Comparison of ENCODE assay signal across 1 cellular context in genomic region chr1:150629115-150629928, GRCh38.
A peak's percentile ranks its signal among the peaks of the same experiment; 100 is the strongest.
TF ChIP-seq lines count a peak whose summit lies in the region.

A gene with protein sequence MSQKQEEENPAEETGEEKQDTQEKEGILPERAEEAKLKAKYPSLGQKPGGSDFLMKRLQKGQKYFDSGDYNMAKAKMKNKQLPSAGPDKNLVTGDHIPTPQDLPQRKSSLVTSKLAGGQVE (minus strand): TSS chr1:150629612. CDS start chr1:150629470, 142 bp downstream.

TF ChIP-seq in HepG2, 621 proteins besides CTCF, POLR2A, EP300 and RAD21 (continued from another document and continues in another):
- TF ChIP-seq, protein P1, sequence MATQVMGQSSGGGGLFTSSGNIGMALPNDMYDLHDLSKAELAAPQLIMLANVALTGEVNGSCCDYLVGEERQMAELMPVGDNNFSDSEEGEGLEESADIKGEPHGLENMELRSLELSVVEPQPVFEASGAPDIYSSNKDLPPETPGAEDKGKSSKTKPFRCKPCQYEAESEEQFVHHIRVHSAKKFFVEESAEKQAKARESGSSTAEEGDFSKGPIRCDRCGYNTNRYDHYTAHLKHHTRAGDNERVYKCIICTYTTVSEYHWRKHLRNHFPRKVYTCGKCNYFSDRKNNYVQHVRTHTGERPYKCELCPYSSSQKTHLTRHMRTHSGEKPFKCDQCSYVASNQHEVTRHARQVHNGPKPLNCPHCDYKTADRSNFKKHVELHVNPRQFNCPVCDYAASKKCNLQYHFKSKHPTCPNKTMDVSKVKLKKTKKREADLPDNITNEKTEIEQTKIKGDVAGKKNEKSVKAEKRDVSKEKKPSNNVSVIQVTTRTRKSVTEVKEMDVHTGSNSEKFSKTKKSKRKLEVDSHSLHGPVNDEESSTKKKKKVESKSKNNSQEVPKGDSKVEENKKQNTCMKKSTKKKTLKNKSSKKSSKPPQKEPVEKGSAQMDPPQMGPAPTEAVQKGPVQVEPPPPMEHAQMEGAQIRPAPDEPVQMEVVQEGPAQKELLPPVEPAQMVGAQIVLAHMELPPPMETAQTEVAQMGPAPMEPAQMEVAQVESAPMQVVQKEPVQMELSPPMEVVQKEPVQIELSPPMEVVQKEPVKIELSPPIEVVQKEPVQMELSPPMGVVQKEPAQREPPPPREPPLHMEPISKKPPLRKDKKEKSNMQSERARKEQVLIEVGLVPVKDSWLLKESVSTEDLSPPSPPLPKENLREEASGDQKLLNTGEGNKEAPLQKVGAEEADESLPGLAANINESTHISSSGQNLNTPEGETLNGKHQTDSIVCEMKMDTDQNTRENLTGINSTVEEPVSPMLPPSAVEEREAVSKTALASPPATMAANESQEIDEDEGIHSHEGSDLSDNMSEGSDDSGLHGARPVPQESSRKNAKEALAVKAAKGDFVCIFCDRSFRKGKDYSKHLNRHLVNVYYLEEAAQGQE (IDR thresholded peaks at IDR 0.05; ENCODE audit: borderline replicate concordance in 1 of 2, low read depth in 1 of 2, low read length in 2 of 2), result peak in 1 of 2 experiments; percentile 16; a peak in 1 of 4 replicates
- peak; percentile 58; the same call in 1 of the 2 replicates for TF ChIP-seq AHR (CRISPR knock-in tag; IDR thresholded peaks at IDR 0.05)
- TF ChIP-seq ZSCAN25 (CRISPR knock-in tag; IDR thresholded peaks at IDR 0.05), result peak; percentile 86
- TF ChIP-seq HNRNPUL1 (IDR thresholded peaks at IDR 0.05; ENCODE audit: low read depth, low read length), result no peak
- no peak for TF ChIP-seq ZNF652 (CRISPR knock-in tag; IDR thresholded peaks at IDR 0.05; ENCODE audit: borderline replicate concordance, low read depth)
- peak; percentile 8; the same call in 1 of the 2 replicates for TF ChIP-seq TGIF2 (CRISPR knock-in tag; IDR thresholded peaks at IDR 0.05)
- TF ChIP-seq, protein P2, sequence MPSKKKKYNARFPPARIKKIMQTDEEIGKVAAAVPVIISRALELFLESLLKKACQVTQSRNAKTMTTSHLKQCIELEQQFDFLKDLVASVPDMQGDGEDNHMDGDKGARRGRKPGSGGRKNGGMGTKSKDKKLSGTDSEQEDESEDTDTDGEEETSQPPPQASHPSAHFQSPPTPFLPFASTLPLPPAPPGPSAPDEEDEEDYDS (CRISPR knock-in tag; IDR thresholded peaks at IDR 0.05), result peak; percentile 80
- TF ChIP-seq FOXJ3 (CRISPR knock-in tag; IDR thresholded peaks at IDR 0.05; ENCODE audit: borderline replicate concordance), result no peak
- no peak for TF ChIP-seq ZNF20 (CRISPR knock-in tag; IDR thresholded peaks at IDR 0.05)
- TF ChIP-seq IRX3 (CRISPR knock-in tag; IDR thresholded peaks at IDR 0.05; ENCODE audit: borderline replicate concordance, low read depth), result no peak
- peak; percentile 59; the same call in 1 of the 2 replicates for TF ChIP-seq STAT6 (CRISPR knock-in tag; IDR thresholded peaks at IDR 0.05; ENCODE audit: borderline replicate concordance)
- no peak for TF ChIP-seq KDM3A (CRISPR knock-in tag; IDR thresholded peaks at IDR 0.05; ENCODE audit: low read depth)
- TF ChIP-seq ATF5 (CRISPR knock-in tag; IDR thresholded peaks at IDR 0.05; ENCODE audit: low read depth), result no peak
- peak; percentile 64; the same call in 1 of the 2 replicates for TF ChIP-seq ZNF839 (CRISPR knock-in tag; IDR thresholded peaks at IDR 0.05; ENCODE audit: borderline replicate concordance)
- no peak for TF ChIP-seq SMAD9 (CRISPR knock-in tag; IDR thresholded peaks at IDR 0.05)
- peak; percentile 43; the same call in 1 of the 2 replicates for TF ChIP-seq ZNF335 (CRISPR knock-in tag; IDR thresholded peaks at IDR 0.05)
- TF ChIP-seq PCBP1 (IDR thresholded peaks at IDR 0.05; ENCODE audit: borderline replicate concordance, low read depth, low read length), result no peak
- no peak for TF ChIP-seq ZNF569 (CRISPR knock-in tag; IDR thresholded peaks at IDR 0.05; ENCODE audit: borderline replicate concordance)
- peak; percentile 77 for TF ChIP-seq MAX (IDR thresholded peaks at IDR 0.05)
- TF ChIP-seq GZF1 (CRISPR knock-in tag; IDR thresholded peaks at IDR 0.05), result no peak
- TF ChIP-seq GATA4 (IDR thresholded peaks at IDR 0.05; ENCODE audit: borderline replicate concordance, low read depth), result 0 out of 2 replicates have a peak, but pooled peaks have one; percentile 10
- no peak; the same call in 1 of the 2 replicates for TF ChIP-seq ZNF775 (CRISPR knock-in tag; IDR thresholded peaks at IDR 0.05; ENCODE audit: borderline replicate concordance)
- peak; percentile 85 for TF ChIP-seq ZMYM4 (CRISPR knock-in tag; IDR thresholded peaks at IDR 0.05)
- no peak for TF ChIP-seq ZFP62 (CRISPR knock-in tag; IDR thresholded peaks at IDR 0.05)
- peak; percentile 80 for TF ChIP-seq GATAD1 (CRISPR knock-in tag; IDR thresholded peaks at IDR 0.05)
- peak; percentile 25 for TF ChIP-seq SRY (CRISPR knock-in tag; IDR thresholded peaks at IDR 0.05)
- TF ChIP-seq BCL3 (CRISPR knock-in tag; IDR thresholded peaks at IDR 0.05), result peak; percentile 39; the same call in 1 of the 2 replicates
- TF ChIP-seq THAP9 (CRISPR knock-in tag; IDR thresholded peaks at IDR 0.05; ENCODE audit: borderline replicate concordance), result peak; percentile 93
- TF ChIP-seq ZNF225 (CRISPR knock-in tag; IDR thresholded peaks at IDR 0.05), result 0 out of 2 replicates have a peak, but pooled peaks have one; percentile 53
- TF ChIP-seq, protein P3, sequence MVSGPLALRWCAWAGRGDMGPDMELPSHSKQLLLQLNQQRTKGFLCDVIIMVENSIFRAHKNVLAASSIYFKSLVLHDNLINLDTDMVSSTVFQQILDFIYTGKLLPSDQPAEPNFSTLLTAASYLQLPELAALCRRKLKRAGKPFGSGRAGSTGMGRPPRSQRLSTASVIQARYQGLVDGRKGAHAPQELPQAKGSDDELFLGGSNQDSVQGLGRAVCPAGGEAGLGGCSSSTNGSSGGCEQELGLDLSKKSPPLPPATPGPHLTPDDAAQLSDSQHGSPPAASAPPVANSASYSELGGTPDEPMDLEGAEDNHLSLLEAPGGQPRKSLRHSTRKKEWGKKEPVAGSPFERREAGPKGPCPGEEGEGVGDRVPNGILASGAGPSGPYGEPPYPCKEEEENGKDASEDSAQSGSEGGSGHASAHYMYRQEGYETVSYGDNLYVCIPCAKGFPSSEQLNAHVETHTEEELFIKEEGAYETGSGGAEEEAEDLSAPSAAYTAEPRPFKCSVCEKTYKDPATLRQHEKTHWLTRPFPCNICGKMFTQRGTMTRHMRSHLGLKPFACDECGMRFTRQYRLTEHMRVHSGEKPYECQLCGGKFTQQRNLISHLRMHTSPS (CRISPR knock-in tag; IDR thresholded peaks at IDR 0.05; ENCODE audit: low read depth), result no peak
- TF ChIP-seq, protein P4, sequence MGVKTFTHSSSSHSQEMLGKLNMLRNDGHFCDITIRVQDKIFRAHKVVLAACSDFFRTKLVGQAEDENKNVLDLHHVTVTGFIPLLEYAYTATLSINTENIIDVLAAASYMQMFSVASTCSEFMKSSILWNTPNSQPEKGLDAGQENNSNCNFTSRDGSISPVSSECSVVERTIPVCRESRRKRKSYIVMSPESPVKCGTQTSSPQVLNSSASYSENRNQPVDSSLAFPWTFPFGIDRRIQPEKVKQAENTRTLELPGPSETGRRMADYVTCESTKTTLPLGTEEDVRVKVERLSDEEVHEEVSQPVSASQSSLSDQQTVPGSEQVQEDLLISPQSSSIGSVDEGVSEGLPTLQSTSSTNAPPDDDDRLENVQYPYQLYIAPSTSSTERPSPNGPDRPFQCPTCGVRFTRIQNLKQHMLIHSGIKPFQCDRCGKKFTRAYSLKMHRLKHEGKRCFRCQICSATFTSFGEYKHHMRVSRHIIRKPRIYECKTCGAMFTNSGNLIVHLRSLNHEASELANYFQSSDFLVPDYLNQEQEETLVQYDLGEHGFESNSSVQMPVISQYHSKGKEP (CRISPR knock-in tag; IDR thresholded peaks at IDR 0.05), result peak; percentile 27; the same call in 1 of the 2 replicates
- TF ChIP-seq, protein P5, sequence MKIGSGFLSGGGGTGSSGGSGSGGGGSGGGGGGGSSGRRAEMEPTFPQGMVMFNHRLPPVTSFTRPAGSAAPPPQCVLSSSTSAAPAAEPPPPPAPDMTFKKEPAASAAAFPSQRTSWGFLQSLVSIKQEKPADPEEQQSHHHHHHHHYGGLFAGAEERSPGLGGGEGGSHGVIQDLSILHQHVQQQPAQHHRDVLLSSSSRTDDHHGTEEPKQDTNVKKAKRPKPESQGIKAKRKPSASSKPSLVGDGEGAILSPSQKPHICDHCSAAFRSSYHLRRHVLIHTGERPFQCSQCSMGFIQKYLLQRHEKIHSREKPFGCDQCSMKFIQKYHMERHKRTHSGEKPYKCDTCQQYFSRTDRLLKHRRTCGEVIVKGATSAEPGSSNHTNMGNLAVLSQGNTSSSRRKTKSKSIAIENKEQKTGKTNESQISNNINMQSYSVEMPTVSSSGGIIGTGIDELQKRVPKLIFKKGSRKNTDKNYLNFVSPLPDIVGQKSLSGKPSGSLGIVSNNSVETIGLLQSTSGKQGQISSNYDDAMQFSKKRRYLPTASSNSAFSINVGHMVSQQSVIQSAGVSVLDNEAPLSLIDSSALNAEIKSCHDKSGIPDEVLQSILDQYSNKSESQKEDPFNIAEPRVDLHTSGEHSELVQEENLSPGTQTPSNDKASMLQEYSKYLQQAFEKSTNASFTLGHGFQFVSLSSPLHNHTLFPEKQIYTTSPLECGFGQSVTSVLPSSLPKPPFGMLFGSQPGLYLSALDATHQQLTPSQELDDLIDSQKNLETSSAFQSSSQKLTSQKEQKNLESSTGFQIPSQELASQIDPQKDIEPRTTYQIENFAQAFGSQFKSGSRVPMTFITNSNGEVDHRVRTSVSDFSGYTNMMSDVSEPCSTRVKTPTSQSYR (CRISPR knock-in tag; IDR thresholded peaks at IDR 0.05; ENCODE audit: borderline replicate concordance), result 0 out of 2 replicates have a peak, but pooled peaks have one; percentile 30
- peak; percentile 34; the same call in 1 of the 2 replicates for TF ChIP-seq GATAD2A (CRISPR knock-in tag; IDR thresholded peaks at IDR 0.05)
- no peak for TF ChIP-seq ZNF530 (CRISPR knock-in tag; IDR thresholded peaks at IDR 0.05; ENCODE audit: low read depth)
